ENCODE assay signal across 8 cellular contexts in genomic region chr2:218010116-218010837, GRCh38. TPM values are rescaled to one million over a fixed set of nuclear protein-coding genes. Genes with fewer than 3 reads are reported as not detected.
DNase-seq lines count a peak whose midpoint lies in the region; TF ChIP-seq lines count a peak whose summit lies in the region.

No MANE protein-coding gene starts in this region.

- no peak overlapping the region for H3K27ac ChIP-seq in mesenchymal stem cell (ENCODE audit: low read length, poor library complexity, severe bottlenecking)
- no peak overlapping the region for H3K27ac ChIP-seq in testis

- no peak overlapping the region for H2AK5ac ChIP-seq in mesenchymal stem cell (ENCODE audit: low read length, severe bottlenecking)

- H3K4me1 ChIP-seq in mesenchymal stem cell (ENCODE audit: control insufficient read depth, insufficient read depth, low read depth, low read length): peaks cover 28% of the 10 kb centered on the region
- peaks cover 10% of the 10 kb centered on the region for H3K4me1 ChIP-seq in testis

- H3K79me1 ChIP-seq in mesenchymal stem cell (replicated peaks; ENCODE audit: low read length, poor library complexity, severe bottlenecking): no peaks in the 10 kb centered on the region

- H3K27me3 ChIP-seq in mesenchymal stem cell (ENCODE audit: control insufficient read depth in 1 of 2, insufficient read depth in 1 of 2, low read length in 2 of 2): peaks cover 16 to 70% of the 10 kb centered on the region in 2 experiments
- no peaks in the 10 kb centered on the region for H3K27me3 ChIP-seq in testis

- POLR2A ChIA-PET in HEK293T (lab: Yijun Ruan, JAX): no interaction called here

- peak overlapping the region; percentile 48 to 85 for H3K4me3 ChIP-seq in mesenchymal stem cell (ENCODE audit: insufficient read depth in 1 of 2, low read depth in 1 of 2, low read length in 2 of 2)
- H3K4me3 ChIP-seq in testis: peak overlapping the region; percentile 42 to 53

- TF ChIP-seq POLR2A in testis (IDR thresholded peaks at IDR 0.05): no peak

- no peak overlapping the region for H3K4ac ChIP-seq in mesenchymal stem cell (ENCODE audit: low read depth in 1 of 2, low read length in 2 of 2)

- H4K91ac ChIP-seq in mesenchymal stem cell (ENCODE audit: low read length): no peak overlapping the region

- H3K4me2 ChIP-seq in mesenchymal stem cell (ENCODE audit: low read length, poor library complexity, severe bottlenecking): peak overlapping the region; percentile 92

- H3K18ac ChIP-seq in mesenchymal stem cell (ENCODE audit: low read depth in 1 of 2, low read length in 2 of 2): peak overlapping the region in 1 of 2 experiments; percentile 50

- H2BK5ac ChIP-seq in mesenchymal stem cell (ENCODE audit: low read depth, low read length, poor library complexity, severe bottlenecking): no peak overlapping the region

- peak overlapping the region; percentile 71 for H2BK15ac ChIP-seq in mesenchymal stem cell (ENCODE audit: low read depth, poor library complexity, severe bottlenecking)

- H2BK12ac ChIP-seq in mesenchymal stem cell (ENCODE audit: low read length in 2 of 2): no peak overlapping the region

- CTCF ChIA-PET in HEK293T (lab: Yijun Ruan, JAX): no interaction called here

- DNase-seq in CMK (ENCODE audit: low read depth) (peak; percentile 34), HEK293T (ENCODE audit: extremely low spot score) (peak; percentile 74), UCSD-AML1 (lab: John Stamatoyannopoulos, UW; ENCODE audit: unreplicated experiment) (peak; percentile 27), ecto neural progenitor cell (ENCODE audit: low spot score) (peak; percentile 76), mesenchymal stem cell (peak; percentile 56), testis (peak; percentile 37), Kasumi-1 (lab: John Stamatoyannopoulos, UW) (no peak), pons (ENCODE audit: low spot score) (no peak)

- H3K36me3 ChIP-seq in mesenchymal stem cell (ENCODE audit: control insufficient read depth in 1 of 2, insufficient read depth in 2 of 2, low read depth in 1 of 2, low read length in 2 of 2) (no peaks in the 10 kb centered on the region), testis (ENCODE audit: low read depth, missing control alignments) (no peaks in the 10 kb centered on the region)

- TF ChIP-seq CTCF in testis (IDR thresholded peaks at IDR 0.05): peak in 2 of 3 experiments; percentile 34 to 48

- no peak overlapping the region for H3K14ac ChIP-seq in mesenchymal stem cell (ENCODE audit: low read length in 2 of 2)

- H2BK120ac ChIP-seq in mesenchymal stem cell (ENCODE audit: low read depth, low read length): no peak overlapping the region

- peak overlapping the region; percentile 36 for H2AFZ ChIP-seq in mesenchymal stem cell (ENCODE audit: low read depth, low read length)

- intact Hi-C loops in testis (cut with DNase I; ENCODE audit: low total_unique reads): no loop called here

- H4K8ac ChIP-seq in mesenchymal stem cell (ENCODE audit: low read length): no peak overlapping the region

- 1% methylated on average over 43 of the region's 70 CpGs for WGBS in mesenchymal stem cell
- WGBS in testis, 2 donors: 0% methylated on average over 2 to 39 of the region's 70 CpGs

- H3K9me3 ChIP-seq in mesenchymal stem cell (ENCODE audit: control insufficient read depth, low read length): no peaks in the 10 kb centered on the region
- no peaks in the 10 kb centered on the region for H3K9me3 ChIP-seq in testis

- peak overlapping the region; percentile 75 for H3K9ac ChIP-seq in mesenchymal stem cell (ENCODE audit: low read length)

- H3K23ac ChIP-seq in mesenchymal stem cell (ENCODE audit: low read length in 2 of 2): no peak overlapping the region

TF ChIP-seq in HEK293T, 16 proteins besides CTCF, POLR2A, EP300 and RAD21:
- TF ChIP-seq LEF1 (IDR thresholded peaks at IDR 0.05; ENCODE audit: borderline replicate concordance): no peak

RNA-seq across cellular contexts. Expression of gene TNS1, which starts 7.5 kb away (rescaled TPM):
- polyA plus RNA-seq in mesenchymal stem cell (2013, experiment 1 of 2): 6.3 TPM
- polyA plus RNA-seq in mesenchymal stem cell (2013, experiment 2 of 2): 5.1 TPM
- total RNA-seq in testis: 100 to 1,000 TPM; 227 to 256 TPM
- polyA plus RNA-seq in testis (ENCODE audit: insufficient read depth, low read depth, low replicate concordance): 75.9 TPM

RNA-seq across cellular contexts. Expression of gene RUFY4, which starts 58.8 kb away (rescaled TPM):
- polyA plus RNA-seq in mesenchymal stem cell (2013, experiment 1 of 2): 0.06 TPM
- not detected for polyA plus RNA-seq in mesenchymal stem cell (2013, experiment 2 of 2)
- under 1 TPM; 0.37 to 0.39 TPM for total RNA-seq in testis
- polyA plus RNA-seq in testis (ENCODE audit: insufficient read depth, low read depth, low replicate concordance): 0.17 TPM

Comparison
In these comparisons a context has a peak if more than half of its experiments do, and no peak if none do; other contexts are left out.
1. DNase-seq: peak in CMK (single experiment), HEK293T (single experiment), UCSD-AML1 (single experiment), ecto neural progenitor cell (single experiment), mesenchymal stem cell (single experiment) and testis (single experiment); none in Kasumi-1 (0 of 2) and pons (single experiment).